9 cellular contexts compared by ENCODE assay signal in genomic region chr4:118765399-118765798, GRCh38.
DNase-seq lines count a peak whose midpoint lies in the region; ATAC-seq and TF ChIP-seq lines count a peak whose summit lies in the region.
"Had no signal": no experiment of that assay in that cellular context is flagged by ENCODE, and none has a peak within 500 bp of the region (broad histone marks: within the 10 kb centered on the region; RNA-seq: fewer than 3 reads in every experiment).

No MANE protein-coding gene starts in this region.

- H4K20me1 ChIP-seq in PC-9 (ENCODE audit: insufficient read depth) (no peaks in the 10 kb centered on the region), osteoblast (ENCODE audit: insufficient read depth, low read length) (peaks cover 4% of the 10 kb centered on the region)

- no peaks in the 10 kb centered on the region for H3K9me2 ChIP-seq in PC-9 (ENCODE audit: insufficient read depth)

- H3K27ac ChIP-seq in PC-9: 0 out of 2 replicates have a peak overlapping the region, but pooled peaks have one; percentile 1
- peak overlapping the region; percentile 48 for H3K27ac ChIP-seq in osteoblast (ENCODE audit: low read depth, low read length)
- no peak overlapping the region for H3K27ac ChIP-seq in substantia nigra (ENCODE audit: low read depth, low read length, poor library complexity, severe bottlenecking)

- H3K27ac Mint-ChIP-seq in stimulated activated memory B cell treated with anti-CD40 and anti-IgM and Interleukin-4, amounts not matched to agents 10 μg/mL and 1 μg/mL and 100 μg/mL, for 72 hours: no peak overlapping the region

- H3K36me3 Mint-ChIP-seq in stimulated activated memory B cell treated with anti-CD40 and anti-IgM and Interleukin-4, amounts not matched to agents 10 μg/mL and 1 μg/mL and 100 μg/mL, for 72 hours: peaks cover 31% of the 10 kb centered on the region

- no peak overlapping the region for H3K4me2 ChIP-seq in PC-9
- H3K4me2 ChIP-seq in osteoblast (ENCODE audit: insufficient read depth, low read length): peak overlapping the region; percentile 3

- H3K4me1 ChIP-seq in PC-9 (replicated peaks; ENCODE audit: insufficient read depth) (0 out of 2 replicates have a peak, but pooled peaks cover 4% of the 10 kb centered on the region), osteoblast (ENCODE audit: insufficient read depth, low read length) (peaks cover 79% of the 10 kb centered on the region)

- no peaks in the 10 kb centered on the region for H3K27me3 Mint-ChIP-seq in stimulated activated memory B cell treated with anti-CD40 and anti-IgM and Interleukin-4, amounts not matched to agents 10 μg/mL and 1 μg/mL and 100 μg/mL, for 72 hours

- DNase-seq in AG10803 (ENCODE audit: low read depth) (peak; percentile 99), PC-9 (peak in 1 of 2 experiments; percentile 52), osteoblast (ENCODE audit: insufficient read length, low spot score, missing footprints) (peak; percentile 76), substantia nigra (lab: John Stamatoyannopoulos, UW) (no peak), OCI-M2 (lab: John Stamatoyannopoulos, UW; ENCODE audit: unreplicated experiment) (no peak)
- DNase-seq: NCI-H1694 treated with DMSO at 0.1 percent for 48 hours had no signal

- H3K27me3 ChIP-seq in PC-9 (ENCODE audit: insufficient read depth, low read depth) (no peaks in the 10 kb centered on the region), osteoblast (ENCODE audit: insufficient read depth, low read length) (no peaks in the 10 kb centered on the region)

- H3F3A ChIP-seq in PC-9 (ENCODE audit: insufficient read depth, low read depth): no peaks in the 10 kb centered on the region

- POLR2A ChIA-PET in PC-9 (lab: Charles Lee; ENCODE audit: unreplicated experiment): no interaction called here

- no peaks in the 10 kb centered on the region for H3K9me3 Mint-ChIP-seq in stimulated activated memory B cell treated with anti-CD40 and anti-IgM and Interleukin-4, amounts not matched to agents 10 μg/mL and 1 μg/mL and 100 μg/mL, for 72 hours

- intact Hi-C loops in PC-9 (cut with micrococcal nuclease; ENCODE audit: unreplicated experiment): no loop called here

- H2AFZ ChIP-seq in PC-9: no peak overlapping the region
- H2AFZ ChIP-seq in osteoblast (ENCODE audit: low read length): no peak overlapping the region

- ATAC-seq in esophagus mucosa (peak; percentile 80), GM18511 (IDR thresholded peaks at IDR 0.05; ENCODE audit: unreplicated experiment) (no peak)
- no peak for ATAC-seq in stimulated activated memory B cell treated with anti-CD40 and anti-IgM and Interleukin-4, amounts not matched to agents 10 μg/mL and 1 μg/mL and 100 μg/mL, for 72 hours

- BruUV-seq in PC-9 (replicated peaks; lab: Mats Ljungman, UMichigan): no TSS peak

- H3K4me1 Mint-ChIP-seq in stimulated activated memory B cell treated with anti-CD40 and anti-IgM and Interleukin-4, amounts not matched to agents 10 μg/mL and 1 μg/mL and 100 μg/mL, for 72 hours: peaks cover 9% of the 10 kb centered on the region

- CTCF ChIA-PET in PC-9 (lab: Charles Lee): no interaction called here

- TF ChIP-seq CTCF in AG10803 (conservative IDR thresholded peaks at IDR 0.05; ENCODE audit: low read length) (no peak), PC-9 (conservative IDR thresholded peaks at IDR 0.05) (no peak), osteoblast (IDR thresholded peaks at IDR 0.05; ENCODE audit: extremely low read depth, low read depth, low read length) (no peak)

- H3K36me3 ChIP-seq in PC-9 (ENCODE audit: low read depth) (no peaks in the 10 kb centered on the region), osteoblast (ENCODE audit: insufficient read depth, low read length) (peaks cover 82% of the 10 kb centered on the region)

- H3K79me2 ChIP-seq in PC-9 (ENCODE audit: low read depth) (no peaks in the 10 kb centered on the region), osteoblast (ENCODE audit: insufficient read depth, low read length) (peaks cover 66% of the 10 kb centered on the region)

- no peak overlapping the region for H3K4me3 Mint-ChIP-seq in stimulated activated memory B cell treated with anti-CD40 and anti-IgM and Interleukin-4, amounts not matched to agents 10 μg/mL and 1 μg/mL and 100 μg/mL, for 72 hours

- H3K9me3 ChIP-seq in PC-9 (ENCODE audit: insufficient read depth, low read depth) (no peaks in the 10 kb centered on the region), osteoblast (ENCODE audit: low read depth, low read length) (no peaks in the 10 kb centered on the region)

- H3K4me3 ChIP-seq in AG10803 (ENCODE audit: low read length) (no peak overlapping the region), PC-9 (no peak overlapping the region), osteoblast (ENCODE audit: insufficient read depth, low read length) (no peak overlapping the region)

Comparison
In these comparisons a context has a peak if more than half of its experiments do, and no peak if none do; other contexts are left out.
1. DNase-seq: peak in AG10803 (single experiment) and osteoblast (single experiment); none in substantia nigra (0 of 49) and OCI-M2 (single experiment).